Comparison of ENCODE assay signal across 8 cellular contexts in the genomic region with DNA sequence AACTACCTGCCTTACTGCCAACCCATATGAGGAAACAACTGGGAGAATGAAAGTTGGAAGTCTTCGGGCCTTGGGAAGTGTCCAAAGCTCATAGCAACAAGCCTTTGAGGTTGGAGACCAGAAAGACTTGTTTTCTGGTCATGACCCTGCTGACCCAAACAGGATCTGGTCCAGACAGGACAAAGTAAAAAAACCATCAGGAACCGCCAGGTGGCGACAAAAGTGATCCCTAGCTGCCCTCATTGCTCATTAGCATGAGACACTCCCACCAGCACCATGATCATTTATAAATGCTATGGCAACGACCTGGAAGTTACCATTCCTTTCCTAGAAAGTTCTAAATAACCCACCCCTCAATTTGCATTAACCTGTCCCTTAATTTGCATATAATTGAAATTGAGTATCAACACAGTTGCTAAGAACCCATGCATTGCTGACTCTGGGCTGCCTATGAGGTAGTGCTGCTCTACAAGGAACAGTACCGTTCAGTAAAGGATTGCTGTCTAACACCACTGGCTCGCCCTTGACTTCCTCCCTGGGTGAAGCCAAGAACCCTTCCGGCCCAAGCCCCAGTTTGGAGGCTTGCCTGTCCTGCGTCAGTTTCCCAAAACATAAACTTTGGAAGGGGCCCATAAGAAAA.
DNase-seq lines count a peak whose midpoint lies in the region; ATAC-seq and TF ChIP-seq lines count a peak whose summit lies in the region.

No MANE protein-coding gene starts in this region.

- POLR2A ChIA-PET in activated B cell treated with CpG ODN at 0.5 μM for 24 hours (lab: Charles Lee): interaction anchor here (0.5 to 1.1 kb wide), 2 partner anchors 156 to 415 kb away, joined by 3 read pairs; a partner anchor contains a TSS

- no peaks in the 10 kb centered on the region for H3K27me3 Mint-ChIP-seq in activated B cell treated with CpG ODN at 0.5 μM for 24 hours

- no peak overlapping the region for H3K27ac Mint-ChIP-seq in activated B cell treated with CpG ODN at 0.5 μM for 24 hours

- no peaks in the 10 kb centered on the region for H3K36me3 ChIP-seq in upper lobe of right lung

- H3K36me3 Mint-ChIP-seq in activated B cell treated with CpG ODN at 0.5 μM for 24 hours (ENCODE audit: low read depth): no peaks in the 10 kb centered on the region

- H3K9me3 ChIP-seq in upper lobe of right lung: no peaks in the 10 kb centered on the region

- no peaks in the 10 kb centered on the region for H3K9me3 Mint-ChIP-seq in activated B cell treated with CpG ODN at 0.5 μM for 24 hours

- H3K4me3 ChIP-seq in upper lobe of right lung: no peak overlapping the region

- no peak overlapping the region for H3K4me3 Mint-ChIP-seq in activated B cell treated with CpG ODN at 0.5 μM for 24 hours

- CTCF ChIA-PET in activated B cell treated with CpG ODN at 0.5 μM for 24 hours (lab: Charles Lee): interaction anchor here (0.7 to 2.3 kb wide), 8 partner anchors 14 to 594 kb away, joined by 3 to 11 read pairs (median 4); no protein-coding TSS in a partner anchor

- intact Hi-C loops in activated B cell treated with CpG ODN at 0.5 μM for 24 hours (cut with micrococcal nuclease): loop anchor here (1.0 kb wide), 2 partner anchors 452 to 595 kb away; no protein-coding TSS in a partner anchor
- intact Hi-C loops in upper lobe of right lung (cut with DNase I): no loop called here

- DNase-seq in NK-92 treated with Interleukin-12 subunit alpha and Interleukin-12 subunit beta, amount 100 ng/mL, for 24 hours (lab: John Stamatoyannopoulos, UW): peak; percentile 8
- no peak for DNase-seq in NK-92 (lab: John Stamatoyannopoulos, UW; ENCODE audit: unreplicated experiment)
- DNase-seq in activated B cell treated with CpG ODN at 0.5 μM for 24 hours: peak; percentile 24
- DNase-seq in fibroblast of peridontal ligament (ENCODE audit: extremely low read depth): peak; percentile 8
- DNase-seq in upper lobe of right lung: no peak
- DNase-seq in nucleus accumbens (lab: John Stamatoyannopoulos, UW): no peak
- DNase-seq in putamen (ENCODE audit: low spot score): no peak

- no peak for TF ChIP-seq CTCF in activated B cell treated with CpG ODN at 0.5 μM for 24 hours (IDR thresholded peaks at IDR 0.05)
- TF ChIP-seq CTCF in upper lobe of right lung (IDR thresholded peaks at IDR 0.05): peak; percentile 44

- peaks cover 2% of the 10 kb centered on the region for H3K4me1 Mint-ChIP-seq in activated B cell treated with CpG ODN at 0.5 μM for 24 hours

- no peaks in the 10 kb centered on the region for H3K27me3 ChIP-seq in upper lobe of right lung

- peak; percentile 46 for ATAC-seq in HG03558 (IDR thresholded peaks at IDR 0.05; ENCODE audit: extremely low read depth, unreplicated experiment)
- peak; percentile 47 for ATAC-seq in activated B cell treated with CpG ODN at 0.5 μM for 24 hours (ENCODE audit: low read depth)
- ATAC-seq in upper lobe of right lung: peak; percentile 70

- no peak overlapping the region for H3K27ac ChIP-seq in upper lobe of right lung

- H3K4me1 ChIP-seq in upper lobe of right lung: no peaks in the 10 kb centered on the region

Comparison
In these comparisons a context has a peak if more than half of its experiments do, and no peak if none do; other contexts are left out.
1. DNase-seq: peak in NK-92 treated with Interleukin-12 subunit alpha and Interleukin-12 subunit beta, amount 100 ng/mL, for 24 hours (single experiment), activated B cell treated with CpG ODN at 0.5 μM for 24 hours (single experiment) and fibroblast of peridontal ligament (single experiment); none in NK-92 (single experiment), upper lobe of right lung (single experiment), nucleus accumbens (0 of 56) and putamen (single experiment).
2. Peak in every context shown above with its lines, with median percentiles within 50 percentile points of each other: ATAC-seq.